1 cellular context compared by ENCODE assay signal in the genomic region with DNA sequence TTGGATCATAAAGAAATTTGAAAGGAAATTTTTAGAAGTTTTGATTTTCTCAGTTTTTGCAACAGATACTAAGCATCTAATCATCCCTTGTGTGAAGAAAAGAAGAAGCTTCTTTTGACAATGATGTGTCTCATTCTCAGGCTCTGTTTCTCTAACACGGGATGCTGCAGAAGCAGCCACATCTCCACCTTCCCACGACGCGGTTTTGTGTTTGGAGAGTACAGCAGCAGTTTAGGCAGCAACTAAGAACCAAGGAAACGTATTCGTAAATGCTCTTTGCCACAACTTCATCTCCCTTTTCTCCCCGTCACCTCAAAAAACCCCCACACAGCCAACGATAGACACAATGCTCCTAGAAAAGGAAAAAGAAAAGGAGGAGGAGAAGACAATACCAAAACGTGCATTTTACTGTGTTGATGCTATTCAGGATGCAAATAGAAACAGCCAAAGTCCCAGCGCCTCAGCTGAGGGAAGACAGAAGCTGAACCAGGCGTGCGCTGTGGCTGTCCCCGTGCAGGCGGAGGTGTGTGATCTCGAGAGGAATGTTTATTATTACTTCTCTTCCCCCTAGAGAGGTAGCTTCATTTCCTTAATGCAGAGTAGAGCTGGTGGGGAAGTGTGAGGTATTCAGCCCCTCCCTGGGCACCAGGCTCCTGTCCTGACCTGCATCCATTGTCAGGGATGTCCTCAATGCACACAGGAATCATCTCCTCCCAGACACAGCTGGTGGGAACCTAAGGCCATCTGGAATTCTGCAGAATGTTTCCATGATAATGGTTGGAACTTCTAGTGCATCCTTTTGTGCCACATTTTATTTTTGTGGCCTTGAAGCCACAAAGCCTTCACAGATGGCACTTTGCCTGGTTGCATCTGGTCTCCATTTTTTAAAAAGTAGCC.
TF ChIP-seq lines count a peak whose summit lies in the region.

No MANE protein-coding gene starts in this region.

TF ChIP-seq in SK-N-SH treated with all-trans-retinoic acid at 6 μM for 48 hours, 23 proteins besides CTCF, POLR2A, EP300 and RAD21 (continued from another document):
- TF ChIP-seq, protein P1, sequence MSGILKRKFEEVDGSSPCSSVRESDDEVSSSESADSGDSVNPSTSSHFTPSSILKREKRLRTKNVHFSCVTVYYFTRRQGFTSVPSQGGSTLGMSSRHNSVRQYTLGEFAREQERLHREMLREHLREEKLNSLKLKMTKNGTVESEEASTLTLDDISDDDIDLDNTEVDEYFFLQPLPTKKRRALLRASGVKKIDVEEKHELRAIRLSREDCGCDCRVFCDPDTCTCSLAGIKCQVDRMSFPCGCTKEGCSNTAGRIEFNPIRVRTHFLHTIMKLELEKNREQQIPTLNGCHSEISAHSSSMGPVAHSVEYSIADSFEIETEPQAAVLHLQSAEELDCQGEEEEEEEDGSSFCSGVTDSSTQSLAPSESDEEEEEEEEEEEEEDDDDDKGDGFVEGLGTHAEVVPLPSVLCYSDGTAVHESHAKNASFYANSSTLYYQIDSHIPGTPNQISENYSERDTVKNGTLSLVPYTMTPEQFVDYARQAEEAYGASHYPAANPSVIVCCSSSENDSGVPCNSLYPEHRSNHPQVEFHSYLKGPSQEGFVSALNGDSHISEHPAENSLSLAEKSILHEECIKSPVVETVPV (CRISPR knock-in tag; IDR thresholded peaks at IDR 0.05): no peak
- TF ChIP-seq, protein P2, sequence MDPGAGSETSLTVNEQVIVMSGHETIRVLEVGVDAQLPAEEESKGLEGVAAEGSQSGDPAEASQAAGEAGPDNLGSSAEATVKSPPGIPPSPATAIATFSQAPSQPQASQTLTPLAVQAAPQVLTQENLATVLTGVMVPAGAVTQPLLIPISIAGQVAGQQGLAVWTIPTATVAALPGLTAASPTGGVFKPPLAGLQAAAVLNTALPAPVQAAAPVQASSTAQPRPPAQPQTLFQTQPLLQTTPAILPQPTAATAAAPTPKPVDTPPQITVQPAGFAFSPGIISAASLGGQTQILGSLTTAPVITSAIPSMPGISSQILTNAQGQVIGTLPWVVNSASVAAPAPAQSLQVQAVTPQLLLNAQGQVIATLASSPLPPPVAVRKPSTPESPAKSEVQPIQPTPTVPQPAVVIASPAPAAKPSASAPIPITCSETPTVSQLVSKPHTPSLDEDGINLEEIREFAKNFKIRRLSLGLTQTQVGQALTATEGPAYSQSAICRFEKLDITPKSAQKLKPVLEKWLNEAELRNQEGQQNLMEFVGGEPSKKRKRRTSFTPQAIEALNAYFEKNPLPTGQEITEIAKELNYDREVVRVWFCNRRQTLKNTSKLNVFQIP (CRISPR knock-in tag; IDR thresholded peaks at IDR 0.05; ENCODE audit: borderline replicate concordance, low read depth): no peak
- TF ChIP-seq BACH2 (CRISPR knock-in tag; IDR thresholded peaks at IDR 0.05; ENCODE audit: borderline replicate concordance): no peak
- no peak for TF ChIP-seq OSR1 (CRISPR knock-in tag; IDR thresholded peaks at IDR 0.05)
- no peak for TF ChIP-seq CSDC2 (CRISPR knock-in tag; IDR thresholded peaks at IDR 0.05)
- TF ChIP-seq TOX (CRISPR knock-in tag; IDR thresholded peaks at IDR 0.05; ENCODE audit: borderline replicate concordance): no peak
- TF ChIP-seq TCF4 (CRISPR knock-in tag; IDR thresholded peaks at IDR 0.05; ENCODE audit: borderline replicate concordance): no peak
- TF ChIP-seq ISL1 (CRISPR knock-in tag; IDR thresholded peaks at IDR 0.05): no peak
- no peak for TF ChIP-seq PPARA (CRISPR knock-in tag; IDR thresholded peaks at IDR 0.05; ENCODE audit: borderline replicate concordance)
- no peak for TF ChIP-seq ZFP30 (CRISPR knock-in tag; IDR thresholded peaks at IDR 0.05)
- TF ChIP-seq, protein P3, sequence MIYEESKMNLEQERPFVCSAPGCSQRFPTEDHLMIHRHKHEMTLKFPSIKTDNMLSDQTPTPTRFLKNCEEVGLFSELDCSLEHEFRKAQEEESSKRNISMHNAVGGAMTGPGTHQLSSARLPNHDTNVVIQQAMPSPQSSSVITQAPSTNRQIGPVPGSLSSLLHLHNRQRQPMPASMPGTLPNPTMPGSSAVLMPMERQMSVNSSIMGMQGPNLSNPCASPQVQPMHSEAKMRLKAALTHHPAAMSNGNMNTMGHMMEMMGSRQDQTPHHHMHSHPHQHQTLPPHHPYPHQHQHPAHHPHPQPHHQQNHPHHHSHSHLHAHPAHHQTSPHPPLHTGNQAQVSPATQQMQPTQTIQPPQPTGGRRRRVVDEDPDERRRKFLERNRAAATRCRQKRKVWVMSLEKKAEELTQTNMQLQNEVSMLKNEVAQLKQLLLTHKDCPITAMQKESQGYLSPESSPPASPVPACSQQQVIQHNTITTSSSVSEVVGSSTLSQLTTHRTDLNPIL (CRISPR knock-in tag; IDR thresholded peaks at IDR 0.05; ENCODE audit: low read depth): no peak
